Comparison of ENCODE assay signal across 23 cellular contexts in the genomic region with DNA sequence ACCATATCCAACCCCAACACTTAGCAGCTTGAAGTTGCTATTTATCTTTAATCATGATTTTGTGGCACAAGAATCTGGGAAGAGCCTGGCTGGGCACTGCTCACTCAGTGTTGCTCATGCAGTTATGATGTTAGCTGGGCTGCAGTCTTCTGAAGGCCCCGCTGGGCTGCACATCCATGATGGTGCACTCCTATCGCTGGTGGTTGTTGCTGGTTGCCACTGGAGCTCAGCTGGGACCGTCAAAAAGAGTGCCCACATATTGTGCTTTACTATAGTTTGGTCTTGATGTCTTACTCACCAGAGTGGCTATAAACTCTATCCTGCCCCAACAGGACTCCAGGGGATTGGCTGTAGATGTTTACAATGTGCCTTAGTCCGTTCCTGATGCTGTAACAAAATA.
"Had no signal": no experiment of that assay in that cellular context is flagged by ENCODE, and none has a peak within 500 bp of the region (broad histone marks: within the 10 kb centered on the region; RNA-seq: fewer than 3 reads in every experiment).

No MANE protein-coding gene starts in this region.

- H3K4me3 Mint-ChIP-seq: dendritic cell treated with granulocyte-macrophage colony-stimulating factor and Interleukin-4, amounts not matched to agents 40 ng/mL and 50 ng/mL, for 4 days; effector memory CD8-positive, alpha-beta T cell; endodermal cell had no signal

- H3K36me3 ChIP-seq: colonic mucosa, esophagus squamous epithelium, gastrocnemius medialis, gastroesophageal sphincter, heart left ventricle, heart right ventricle had no signal

- H3K9me3 ChIP-seq: colonic mucosa, esophagus squamous epithelium, gastrocnemius medialis, gastroesophageal sphincter, heart left ventricle, heart right ventricle had no signal

- H3K4me1 ChIP-seq: colonic mucosa, foreskin keratinocyte, gastrocnemius medialis, gastroesophageal sphincter, heart left ventricle, heart right ventricle had no signal

- H3K27ac ChIP-seq: colonic mucosa, coronary artery, dorsolateral prefrontal cortex, epithelial cell of prostate, esophagus squamous epithelium, foreskin keratinocyte, gastrocnemius medialis, gastroesophageal sphincter, heart left ventricle, heart right ventricle had no signal

- H3K9me3 Mint-ChIP-seq: effector memory CD8-positive, alpha-beta T cell; endodermal cell had no signal

- H3K27me3 ChIP-seq: colonic mucosa, dorsolateral prefrontal cortex, esophagus squamous epithelium, foreskin keratinocyte, gastrocnemius medialis, gastroesophageal sphincter had no signal

- H3K4me1 Mint-ChIP-seq: endodermal cell had no signal

- H3K27ac Mint-ChIP-seq: dendritic cell treated with granulocyte-macrophage colony-stimulating factor and Interleukin-4, amounts not matched to agents 40 ng/mL and 50 ng/mL, for 4 days; effector memory CD8-positive, alpha-beta T cell; endodermal cell had no signal

- H3K27me3 Mint-ChIP-seq: dendritic cell treated with granulocyte-macrophage colony-stimulating factor and Interleukin-4, amounts not matched to agents 40 ng/mL and 50 ng/mL, for 4 days had no signal

- H3K4me3 ChIP-seq: colonic mucosa, coronary artery, dorsolateral prefrontal cortex, esophagus squamous epithelium, gastrocnemius medialis, gastroesophageal sphincter, heart left ventricle, heart right ventricle had no signal

- DNase-seq: colonic mucosa; cortex of kidney; dermis blood vessel endothelial cell; dorsolateral prefrontal cortex; effector CD4-positive, alpha-beta T cell; effector CD8-positive, alpha-beta T cell; effector memory CD4-positive, alpha-beta T cell; effector memory CD8-positive, alpha-beta T cell; endodermal cell; erythroblast; esophagus squamous epithelium; foreskin fibroblast; foreskin keratinocyte; foreskin melanocyte; gastrocnemius medialis; glutamatergic neuron; head of caudate nucleus; heart left ventricle; heart right ventricle had no signal
